In genomic region chr2:108588070-108588668, GRCh38 we compare ENCODE assay signal across 2 cellular contexts.
TF ChIP-seq lines count a peak whose summit lies in the region.

No MANE protein-coding gene starts in this region.

TF ChIP-seq in SK-N-SH, 30 proteins besides CTCF, POLR2A, EP300 and RAD21 (continued from another document):
- TF ChIP-seq TAF1 (IDR thresholded peaks at IDR 0.05; ENCODE audit: borderline replicate concordance, low read depth, low read length) = no peak
- TF ChIP-seq EZH2phosphoT487 (IDR thresholded peaks at IDR 0.05; ENCODE audit: borderline replicate concordance, low read depth) = no peak
- TF ChIP-seq RFX5 (IDR thresholded peaks at IDR 0.05; ENCODE audit: low read length) = no peak
- no peak for TF ChIP-seq NFIC (IDR thresholded peaks at IDR 0.05; ENCODE audit: borderline replicate concordance)
- TF ChIP-seq GABPA (IDR thresholded peaks at IDR 0.05; ENCODE audit: low read depth) = no peak
- no peak for TF ChIP-seq MXI1 (IDR thresholded peaks at IDR 0.05; ENCODE audit: low read depth, low read length)
- no peak for TF ChIP-seq YY1 (IDR thresholded peaks at IDR 0.05; ENCODE audit: low read depth)
- no peak for TF ChIP-seq CHD2 (IDR thresholded peaks at IDR 0.05; ENCODE audit: low read length, partially characterized antibody)
- no peak for TF ChIP-seq MEF2A (IDR thresholded peaks at IDR 0.05; ENCODE audit: borderline replicate concordance, low read depth)
- TF ChIP-seq RCOR1 (IDR thresholded peaks at IDR 0.05; ENCODE audit: low read length) = no peak
- no peak for TF ChIP-seq ZBTB33 (IDR thresholded peaks at IDR 0.05; ENCODE audit: borderline replicate concordance, low read depth)
- TF ChIP-seq FOSL2 (IDR thresholded peaks at IDR 0.05; ENCODE audit: borderline replicate concordance, low read depth) = no peak

TF ChIP-seq in SK-N-SH treated with all-trans-retinoic acid at 6 μM for 48 hours, 23 proteins besides CTCF, POLR2A, EP300 and RAD21 (continued from another document):
- TF ChIP-seq TSHZ2 (CRISPR knock-in tag; IDR thresholded peaks at IDR 0.05) (no peak), ZFP30 (CRISPR knock-in tag; IDR thresholded peaks at IDR 0.05) (no peak), CREB5 (CRISPR knock-in tag; IDR thresholded peaks at IDR 0.05; ENCODE audit: low read depth) (no peak), ZC3H10 (CRISPR knock-in tag; IDR thresholded peaks at IDR 0.05) (no peak), OSR1 (CRISPR knock-in tag; IDR thresholded peaks at IDR 0.05) (no peak), TOX (CRISPR knock-in tag; IDR thresholded peaks at IDR 0.05; ENCODE audit: borderline replicate concordance) (no peak), BACH2 (CRISPR knock-in tag; IDR thresholded peaks at IDR 0.05; ENCODE audit: borderline replicate concordance) (no peak), ISL1 (CRISPR knock-in tag; IDR thresholded peaks at IDR 0.05) (no peak)
